Comparison of ENCODE assay signal across 11 cellular contexts in genomic region chr18:72648079-72648478, GRCh38.
"Had no signal": no experiment of that assay in that cellular context is flagged by ENCODE, and none has a peak within 500 bp of the region (broad histone marks: within the 10 kb centered on the region; RNA-seq: fewer than 3 reads in every experiment).

No MANE protein-coding gene starts in this region.

- H2AFZ ChIP-seq: GM23248, GM23338 had no signal

- H3K36me3 ChIP-seq: HAP-1 had no signal

- H3K4me3 ChIP-seq: GM23248, GM23338, HAP-1 had no signal

- H3K4me1 ChIP-seq: HAP-1 had no signal

- FAIRE-seq: H1, H54 had no signal

- DNase-seq: GM23248, GOT3, H7, H9, HCEC 1CT, HFFc6 had no signal

- H3K27ac ChIP-seq: GM23248 had no signal

- H3K4me2 ChIP-seq: GM23338 had no signal

- H3K9me3 ChIP-seq: HAP-1 had no signal

- ATAC-seq: GM23338, HCT116 had no signal

- H3K9ac ChIP-seq: GM23248 had no signal
